8 cellular contexts compared by ENCODE assay signal in the genomic region with DNA sequence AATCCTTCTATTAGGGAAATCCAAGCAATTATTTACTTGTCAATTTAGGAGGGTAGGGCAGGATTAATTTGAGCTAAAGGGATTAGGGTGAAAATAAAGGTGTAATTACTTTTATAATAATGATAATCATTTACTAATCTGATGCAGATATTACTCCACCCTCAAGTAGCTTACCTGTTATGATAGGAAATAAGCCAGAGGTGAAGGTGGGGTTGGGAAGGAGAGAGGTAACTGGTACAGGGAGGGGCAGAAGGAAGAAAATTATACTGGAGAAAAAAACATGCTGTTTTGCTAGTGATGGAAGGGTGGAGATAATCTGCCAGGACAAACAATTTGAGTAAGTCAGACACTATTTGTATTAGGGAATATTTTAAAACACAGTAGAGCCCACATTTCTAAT.
"Had no signal": no experiment of that assay in that cellular context is flagged by ENCODE, and none has a peak within 500 bp of the region (broad histone marks: within the 10 kb centered on the region; RNA-seq: fewer than 3 reads in every experiment).

No MANE protein-coding gene starts in this region.

- H3K27ac ChIP-seq: HL-60, KMS-11 had no signal

- ATAC-seq: HepG2, K562 had no signal

- FAIRE-seq: HepG2, HTR-8/SVneo, K562 had no signal

- DNase-seq: IMR-90, KBM-7, KG1 had no signal

- H3K4me3 ChIP-seq: K562 had no signal
